ENCODE assay signal across 8 cellular contexts in genomic region chr2:65130440-65131175, GRCh38. TPM values are rescaled to one million over a fixed set of nuclear protein-coding genes. Genes with fewer than 3 reads are reported as not detected.
DNase-seq lines count a peak whose midpoint lies in the region; ATAC-seq and TF ChIP-seq lines count a peak whose summit lies in the region.

No MANE protein-coding gene starts in this region.

- H3K4me1 ChIP-seq in BLaER1 treated with 17β-estradiol and CSF1 and Interleukin-3, amounts not matched to agents 10 nM and 100 nM = peaks cover 30 to 43% (median 37%) of the 10 kb centered on the region in 10 experiments
- H3K4me1 ChIP-seq in SJCRH30 = peaks cover 3% of the 10 kb centered on the region; the same call in 1 of the 2 replicates

- H3K9me3 ChIP-seq in BLaER1 treated with 17β-estradiol and CSF1 and Interleukin-3, amounts not matched to agents 10 nM and 100 nM (replicated peaks in 1 of 11) = no peaks in the 10 kb centered on the region
- no peaks in the 10 kb centered on the region for H3K9me3 ChIP-seq in SJCRH30 (replicated peaks)
- H3K9me3 ChIP-seq in neural cell (ENCODE audit: low read length) = no peaks in the 10 kb centered on the region

- H3K9ac ChIP-seq in BLaER1 treated with 17β-estradiol and CSF1 and Interleukin-3, amounts not matched to agents 10 nM and 100 nM = peak overlapping the region; percentile 76 to 100 (median 96); a peak in 21 of 22 replicates
- H3K9ac ChIP-seq in neural cell (ENCODE audit: low read length) = peak overlapping the region; percentile 81

- no peak for TF ChIP-seq CTCF in epithelial cell of esophagus (IDR thresholded peaks at IDR 0.05; ENCODE audit: insufficient read depth, low read depth, low read length, missing control alignments)
- TF ChIP-seq CTCF in neural cell (IDR thresholded peaks at IDR 0.05; ENCODE audit: poor library complexity, severe bottlenecking) = no peak

- no peak for TF ChIP-seq EP300 in neural cell (conservative IDR thresholded peaks at IDR 0.05; ENCODE audit: poor library complexity, severe bottlenecking)

- peaks cover 3% of the 10 kb centered on the region for H3F3A ChIP-seq in neural cell (ENCODE audit: insufficient read depth, low read length, poor library complexity, severe bottlenecking)

- no peaks in the 10 kb centered on the region for H3K9me2 ChIP-seq in neural cell (ENCODE audit: insufficient read depth, low read length)

- H4K20me1 ChIP-seq in BLaER1 treated with 17β-estradiol and CSF1 and Interleukin-3, amounts not matched to agents 10 nM and 100 nM = peaks cover 29 to 42% (median 38%) of the 10 kb centered on the region in 11 experiments
- peaks cover 7% of the 10 kb centered on the region for H4K20me1 ChIP-seq in neural cell (ENCODE audit: insufficient read depth)

- no peak for TF ChIP-seq RAD21 in neural cell (conservative IDR thresholded peaks at IDR 0.05)

- no peaks in the 10 kb centered on the region for H3K27me3 ChIP-seq in BLaER1 treated with 17β-estradiol and CSF1 and Interleukin-3, amounts not matched to agents 10 nM and 100 nM
- no peaks in the 10 kb centered on the region for H3K27me3 ChIP-seq in SJCRH30
- no peaks in the 10 kb centered on the region for H3K27me3 ChIP-seq in neural cell (ENCODE audit: insufficient read depth, low read depth, low read length)

- peak overlapping the region; percentile 46 to 92 (median 60) for H3K4me3 ChIP-seq in BLaER1 treated with 17β-estradiol and CSF1 and Interleukin-3, amounts not matched to agents 10 nM and 100 nM
- peak overlapping the region; percentile 93 for H3K4me3 ChIP-seq in SJCRH30
- peak overlapping the region; percentile 69 for H3K4me3 ChIP-seq in epithelial cell of esophagus (ENCODE audit: low read length)
- peak overlapping the region; percentile 85 for H3K4me3 ChIP-seq in neural cell (ENCODE audit: low read length)

- H3K27ac ChIP-seq in BLaER1 treated with 17β-estradiol and CSF1 and Interleukin-3, amounts not matched to agents 10 nM and 100 nM = peak overlapping the region; percentile 61 to 99 (median 73)
- H3K27ac ChIP-seq in SJCRH30 = peak overlapping the region; percentile 31; the same call in 1 of the 2 replicates
- peak overlapping the region; percentile 75 for H3K27ac ChIP-seq in neural cell (ENCODE audit: low read length)

- peak overlapping the region; percentile 91 for H2AFZ ChIP-seq in neural cell (ENCODE audit: low read depth, low read length)

- H3K79me2 ChIP-seq in neural cell (replicated peaks; ENCODE audit: insufficient read depth, low read length) = peaks cover 40% of the 10 kb centered on the region

- H3K36me3 ChIP-seq in BLaER1 treated with 17β-estradiol and CSF1 and Interleukin-3, amounts not matched to agents 10 nM and 100 nM = peaks cover 0 to 8% (median 0%) of the 10 kb centered on the region in 11 experiments; a peak in 3 of 22 replicates
- no peaks in the 10 kb centered on the region; the same call in 1 of the 2 replicates for H3K36me3 ChIP-seq in SJCRH30
- no peaks in the 10 kb centered on the region for H3K36me3 ChIP-seq in neural cell (ENCODE audit: insufficient read depth, low read length)

- H3K4me2 ChIP-seq in BLaER1 treated with 17β-estradiol and CSF1 and Interleukin-3, amounts not matched to agents 10 nM and 100 nM = peak overlapping the region; percentile 64 to 88 (median 83)
- peak overlapping the region; percentile 11 for H3K4me2 ChIP-seq in neural cell (ENCODE audit: low read length)

- DNase-seq in SJCRH30 (no peak), epithelial cell of esophagus (ENCODE audit: low read depth) (no peak), islet precursor cell (no peak), NCI-H748 treated with DMSO at 0.1 percent for 48 hours (lab: John Stamatoyannopoulos, UW) (no peak)

- peak; percentile 38 for ATAC-seq in GM19023 (IDR thresholded peaks at IDR 0.05; ENCODE audit: unreplicated experiment)
- ATAC-seq in HG03135 (IDR thresholded peaks at IDR 0.05; ENCODE audit: unreplicated experiment) = peak; percentile 23

TF ChIP-seq in neural cell, 6 proteins besides CTCF, POLR2A, EP300 and RAD21:
- TF ChIP-seq REST (IDR thresholded peaks at IDR 0.05; ENCODE audit: borderline replicate concordance) (no peak), SMC3 (conservative IDR thresholded peaks at IDR 0.05; ENCODE audit: poor library complexity) (peak; percentile 5), POLR2AphosphoS5 (IDR thresholded peaks at IDR 0.05) (peak; percentile 53), EZH2 (IDR thresholded peaks at IDR 0.05; ENCODE audit: borderline replicate concordance, insufficient read depth, low read length, poor library complexity, severe bottlenecking) (no peak), MXI1 (conservative IDR thresholded peaks at IDR 0.05; ENCODE audit: poor library complexity, severe bottlenecking) (no peak)

RNA-seq across cellular contexts. Expression of gene RAB1A, which starts 0.7 kb away (rescaled TPM):
- total RNA-seq in SJCRH30 (2014; rRNA removed; shearing (Covaris generic)) = 118 and 127 TPM in 2 replicates
- 213 and 240 TPM in 2 replicates for polyA plus RNA-seq in neural cell
- 112 and 131 TPM in 2 replicates for polyA minus RNA-seq in neural cell
